ENCODE assay signal across 8 cellular contexts in genomic region chr1:151059342-151060240, GRCh38.
A peak's percentile ranks its signal among the peaks of the same experiment; 100 is the strongest.
DNase-seq lines count a peak whose midpoint lies in the region; ATAC-seq and TF ChIP-seq lines count a peak whose summit lies in the region.

A gene with protein sequence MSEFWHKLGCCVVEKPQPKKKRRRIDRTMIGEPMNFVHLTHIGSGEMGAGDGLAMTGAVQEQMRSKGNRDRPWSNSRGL (minus strand): TSS chr1:151059622. CDS start chr1:151055730, 3,892 bp downstream.

- ATAC-seq in GM18907 (IDR thresholded peaks at IDR 0.05; ENCODE audit: unreplicated experiment): peak; percentile 77
- peak; percentile 80 for ATAC-seq in HG03159 (IDR thresholded peaks at IDR 0.05; ENCODE audit: unreplicated experiment)

- TF ChIP-seq CTCF in AG09309 (IDR thresholded peaks at IDR 0.05; ENCODE audit: control insufficient read depth, insufficient read depth, low read depth, low read length, missing control alignments) (peak; percentile 71), choroid plexus epithelial cell (conservative IDR thresholded peaks at IDR 0.05; ENCODE audit: low read depth, low read length) (peak; percentile 72)

- no peaks in the 10 kb centered on the region for H3K27me3 ChIP-seq in layer of hippocampus (ENCODE audit: control insufficient read depth, insufficient read depth, low read length)

- H3K4me3 ChIP-seq in AG09309 (ENCODE audit: control insufficient read depth, low read depth, low read length) (peak within 1 kb of the TSS; percentile 84), choroid plexus epithelial cell (ENCODE audit: low read depth, low read length) (peak within 1 kb of the TSS; percentile 97)

- H3K27ac ChIP-seq in layer of hippocampus (ENCODE audit: low read depth, low read length): peak within 1 kb of the TSS; percentile 95

- no peak for DNase-seq in AG09309 (ENCODE audit: low read depth)
- peak; percentile 74 for DNase-seq in NCI-H446 treated with DMSO at 0.1 percent for 48 hours (lab: John Stamatoyannopoulos, UW)
- DNase-seq in activated CD4-positive, alpha-beta T cell treated with anti-CD3 and anti-CD28 coated beads for 1 hour: peak; percentile 76
- DNase-seq in choroid plexus epithelial cell (ENCODE audit: low read depth): peak; percentile 85
- DNase-seq in stimulated activated CD4-positive, alpha-beta T cell treated with anti-CD3 and anti-CD28 coated beads, Interleukin-1b, Interleukin-23, amount 100 ng/mL, for 48 hours: peak; percentile 85
